3 cellular contexts compared by ENCODE assay signal in genomic region chr15:71088155-71088554, GRCh38.
"Had no signal": no experiment of that assay in that cellular context is flagged by ENCODE, and none has a peak within 500 bp of the region (broad histone marks: within the 10 kb centered on the region; RNA-seq: fewer than 3 reads in every experiment).

No MANE protein-coding gene starts in this region.

- H3K4me3 ChIP-seq: GM12878 had no signal

- ATAC-seq: GM12878 had no signal

- DNase-seq: GDM1, GF-D8 had no signal
